In genomic region chr17:35432176-35433074, GRCh38 we compare ENCODE assay signal across 8 cellular contexts. TPM values are rescaled to one million over a fixed set of nuclear protein-coding genes. Genes with fewer than 3 reads are reported as not detected.
DNase-seq lines count a peak whose midpoint lies in the region; ATAC-seq and TF ChIP-seq lines count a peak whose summit lies in the region.

Gene SLFN12, minus strand, starts transcription at chr17:35432500. Its CDS starts 9,472 bp downstream, at chr17:35423028.

- peak within 1 kb of the TSS; percentile 24 for H3K18ac ChIP-seq in trophoblast cell (ENCODE audit: low read length)

- no CpG with 5 or more reads among the region's 22 CpGs for WGBS in trophoblast cell (ENCODE audit: extremely low coverage, insufficient coverage, insufficient read length)

- no peaks in the 10 kb centered on the region for H3K9me3 ChIP-seq in trophoblast cell (ENCODE audit: insufficient read depth, low read depth, low read length)

- H3K4me2 ChIP-seq in trophoblast cell (ENCODE audit: low read length) = peak within 1 kb of the TSS; percentile 89

- peak in 1 of 2 donors; percentile 46 for DNase-seq in activated naive CD4-positive, alpha-beta T cell treated with anti-CD3 and anti-CD28 coated beads, Interleukin-2, amount 50 U/mL, for 72 hours (ENCODE audit: low spot score in 2 of 2)
- DNase-seq in glomerular visceral epithelial cell (ENCODE audit: extremely low spot score) = peak; percentile 95
- DNase-seq in trophoblast cell = peak; percentile 26 to 43
- DNase-seq in NCI-H1105 (lab: John Stamatoyannopoulos, UW) = no peak
- no peak for DNase-seq in DMS 273 (lab: John Stamatoyannopoulos, UW; ENCODE audit: unreplicated experiment)

- H4K91ac ChIP-seq in trophoblast cell (ENCODE audit: low read depth, low read length) = peak within 1 kb of the TSS; percentile 75

- H3K4me1 ChIP-seq in trophoblast cell (ENCODE audit: control insufficient read depth in 1 of 2, insufficient read depth in 2 of 2, low read length in 2 of 2) = peaks cover 9 to 11% of the 10 kb centered on the region in 2 experiments

- H3K4me3 ChIP-seq in GM12875 (ENCODE audit: low read depth, low read length) = peak within 1 kb of the TSS; percentile 66
- peak within 1 kb of the TSS; percentile 68 for H3K4me3 ChIP-seq in trophoblast cell (ENCODE audit: low read depth, low read length)

- no peak within 1 kb of the TSS for H3K23ac ChIP-seq in trophoblast cell (ENCODE audit: low read length)

- peak within 1 kb of the TSS; percentile 56 for H4K8ac ChIP-seq in trophoblast cell (ENCODE audit: low read depth, low read length)

- H2BK120ac ChIP-seq in trophoblast cell (ENCODE audit: insufficient read depth, low read length, poor library complexity) = peak within 1 kb of the TSS; percentile 61

- peak within 1 kb of the TSS; percentile 88 to 98 for H3K27ac Mint-ChIP-seq in activated naive CD4-positive, alpha-beta T cell treated with anti-CD3 and anti-CD28 coated beads, Interleukin-2, amount 50 U/mL, for 72 hours

- TF ChIP-seq CTCF in GM12875 (IDR thresholded peaks at IDR 0.05; ENCODE audit: borderline replicate concordance, insufficient read depth, low read depth, low read length) = no peak

- H3K14ac ChIP-seq in trophoblast cell (ENCODE audit: low read length) = peak within 1 kb of the TSS; percentile 63

- peak within 1 kb of the TSS; percentile 9 for H4K12ac ChIP-seq in trophoblast cell (ENCODE audit: low read depth, low read length)

- no peaks in the 10 kb centered on the region for H3K36me3 ChIP-seq in trophoblast cell (ENCODE audit: control insufficient read depth in 1 of 2, insufficient read depth in 2 of 2, low read length in 2 of 2)

- H3K9ac ChIP-seq in trophoblast cell (ENCODE audit: low read length) = peak within 1 kb of the TSS; percentile 80

- peak within 1 kb of the TSS; percentile 98 for H3K27ac ChIP-seq in trophoblast cell (ENCODE audit: low read depth, low read length)

- H3K4ac ChIP-seq in trophoblast cell (ENCODE audit: low read depth, low read length) = peak within 1 kb of the TSS; percentile 64

- H2BK5ac ChIP-seq in trophoblast cell (ENCODE audit: low read depth, low read length, poor library complexity) = peak within 1 kb of the TSS; percentile 70

- peaks cover 21% of the 10 kb centered on the region for H3K79me1 ChIP-seq in trophoblast cell (ENCODE audit: low read length)

- H2AK5ac ChIP-seq in trophoblast cell (ENCODE audit: low read length) = no peak within 1 kb of the TSS

- peak within 1 kb of the TSS; percentile 42 for H2AFZ ChIP-seq in trophoblast cell (ENCODE audit: insufficient read depth, low read length, poor library complexity)

- H3K36me3 Mint-ChIP-seq in activated naive CD4-positive, alpha-beta T cell treated with anti-CD3 and anti-CD28 coated beads, Interleukin-2, amount 50 U/mL, for 72 hours = peaks cover 5 to 6% of the 10 kb centered on the region in 2 donors

- no peaks in the 10 kb centered on the region for H3K9me3 Mint-ChIP-seq in activated naive CD4-positive, alpha-beta T cell treated with anti-CD3 and anti-CD28 coated beads, Interleukin-2, amount 50 U/mL, for 72 hours

- no peaks in the 10 kb centered on the region for H3K27me3 ChIP-seq in trophoblast cell (ENCODE audit: insufficient read depth, low read length)

- no peak within 1 kb of the TSS for H2BK12ac ChIP-seq in trophoblast cell (ENCODE audit: low read length)

- peak; percentile 82 for ATAC-seq in HG02588 (IDR thresholded peaks at IDR 0.05; ENCODE audit: unreplicated experiment)
- peak; percentile 83 to 85 for ATAC-seq in activated naive CD4-positive, alpha-beta T cell treated with anti-CD3 and anti-CD28 coated beads, Interleukin-2, amount 50 U/mL, for 72 hours

- peaks cover 4% of the 10 kb centered on the region for H3K79me2 ChIP-seq in trophoblast cell (ENCODE audit: control insufficient read depth, insufficient read depth, low read length, poor library complexity)

TF ChIP-seq in PFSK-1, 5 proteins besides CTCF, POLR2A, EP300 and RAD21:
- 0 out of 2 replicates have a peak, but pooled peaks have one; percentile 21 for TF ChIP-seq SIN3A (IDR thresholded peaks at IDR 0.05; ENCODE audit: borderline replicate concordance, insufficient read depth, low read length)
- TF ChIP-seq TAF1 (IDR thresholded peaks at IDR 0.05; ENCODE audit: borderline replicate concordance, insufficient read depth, low read length) = peak; percentile 74; the same call in 1 of the 2 replicates
- TF ChIP-seq REST (IDR thresholded peaks at IDR 0.05; ENCODE audit: insufficient read depth in 1 of 2, low read depth in 2 of 2, low read length in 2 of 2) = no peak
- peak; percentile 93 for TF ChIP-seq POLR2AphosphoS5 (IDR thresholded peaks at IDR 0.05; ENCODE audit: low read depth, low read length)
- no peak for TF ChIP-seq FOXP2 (optimal IDR thresholded peaks at IDR 0.05; ENCODE audit: borderline replicate concordance, extremely low read depth, extremely low read length, insufficient read depth)

RNA-seq across cellular contexts. Expression of gene SLFN12, which starts in this region (rescaled TPM):
- 1.4 TPM for polyA plus RNA-seq in PFSK-1 (2012; ENCODE audit: insufficient read length, low read depth)
- total RNA-seq in activated naive CD4-positive, alpha-beta T cell treated with anti-CD3 and anti-CD28 coated beads, Interleukin-2, amount 50 U/mL, for 72 hours = 10 to 100 TPM; 11.1 to 12.0 TPM
- 10.3 and 10.5 TPM in 2 replicates for polyA plus RNA-seq in trophoblast cell (2013)

Comparison
In these comparisons a context has a peak if more than half of its experiments do, and no peak if none do; other contexts are left out.
1. DNase-seq: peak in glomerular visceral epithelial cell (single experiment) and trophoblast cell (2 of 2); none in NCI-H1105 (single experiment) and DMS 273 (single experiment).